29 cellular contexts compared by ENCODE assay signal in the genomic region with DNA sequence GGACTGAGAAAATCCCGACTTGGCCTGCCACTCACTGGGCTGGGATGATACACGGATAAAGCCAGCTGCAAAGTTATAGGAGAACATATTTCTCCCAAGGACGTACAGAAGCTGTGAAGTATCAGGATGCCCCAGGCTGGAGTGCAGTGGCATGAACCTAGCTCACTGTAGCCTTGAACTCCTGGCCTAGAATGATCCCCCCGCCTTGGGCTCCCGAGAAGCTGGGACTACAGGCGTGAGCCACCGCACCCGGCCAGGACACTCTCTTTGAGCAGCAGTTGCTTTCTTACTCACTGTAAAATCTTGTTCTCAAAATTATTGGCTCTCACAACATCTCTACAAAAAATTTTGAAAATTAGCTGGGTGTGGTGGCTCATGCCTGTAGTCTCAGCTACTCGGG. TPM values are rescaled to one million over a fixed set of nuclear protein-coding genes. Genes with fewer than 3 reads are reported as not detected.
"Had no signal": no experiment of that assay in that cellular context is flagged by ENCODE, and none has a peak within 500 bp of the region (broad histone marks: within the 10 kb centered on the region; RNA-seq: fewer than 3 reads in every experiment).

No MANE protein-coding gene starts in this region.

- H3K4me3 Mint-ChIP-seq: activated CD4-positive, alpha-beta memory T cell treated with anti-CD3 and anti-CD28 coated beads for 36 hours; activated naive CD4-positive, alpha-beta T cell treated with anti-CD3 and anti-CD28 coated beads, Interleukin-2, amount 50 U/mL, for 24 hours; activated T-cell treated with anti-CD3 and anti-CD28 coated beads, Interleukin-2, amount 50 U/mL, for 24 hours; activated T-helper 1 cell treated with anti-CD3 and anti-CD28 coated beads, Interleukin-12 subunit alpha, Interleukin-12 subunit beta, Interleukin-2, Interleukin-4 antibody, amounts not matched to agents 30 ng/mL and 10 ng/mL and 1 ng/mL, durations not matched to agents 14 hours and 24 hours and 36 hours had no signal

- H3K4me1 ChIP-seq: breast epithelium, SJCRH30 had no signal

- H3K4me3 ChIP-seq: breast epithelium, MG63, SJCRH30 had no signal

- H3K27me3 ChIP-seq: breast epithelium, MG63, SJCRH30 had no signal

- H3K27ac Mint-ChIP-seq: activated CD4-positive, alpha-beta memory T cell treated with anti-CD3 and anti-CD28 coated beads for 36 hours; activated naive CD4-positive, alpha-beta T cell treated with anti-CD3 and anti-CD28 coated beads, Interleukin-2, amount 50 U/mL, for 24 hours; activated T-cell treated with anti-CD3 and anti-CD28 coated beads, Interleukin-2, amount 50 U/mL, for 24 hours; activated T-helper 1 cell treated with anti-CD3 and anti-CD28 coated beads, Interleukin-12 subunit alpha, Interleukin-12 subunit beta, Interleukin-2, Interleukin-4 antibody, amounts not matched to agents 30 ng/mL and 10 ng/mL and 1 ng/mL, durations not matched to agents 14 hours and 24 hours and 36 hours had no signal

- H3K4me1 Mint-ChIP-seq: activated naive CD4-positive, alpha-beta T cell treated with anti-CD3 and anti-CD28 coated beads, Interleukin-2, amount 50 U/mL, for 24 hours had no signal

- DNase-seq: activated CD4-positive, alpha-beta memory T cell treated with anti-CD3 and anti-CD28 coated beads for 36 hours; activated CD4-positive, alpha-beta T cell treated with anti-CD3 and anti-CD28 coated beads for 48 hours; activated CD4-positive, CD25-positive, alpha-beta regulatory T cell treated with anti-CD3 and anti-CD28 coated beads, Interleukin-2, amount 50 U/mL, for 72 hours; activated effector memory CD4-positive, alpha-beta T cell treated with Interleukin-2 at 50 U/mL for 16 hours; activated naive CD4-positive, alpha-beta T cell; activated T-cell treated with anti-CD3 and anti-CD28 coated beads, Interleukin-2, amount 50 U/mL, for 24 hours; aorta; IMR-90; MG63; MV-4-11; NCI-H1092 treated with DMSO at 0.1 percent for 48 hours; NCI-H1436; NCI-H1694 treated with DMSO at 0.1 percent for 48 hours; NCI-H2029 treated with DMSO at 0.1 percent for 48 hours; NCI-H345; NCI-H510A; NCI-H526 treated with DMSO at 0.1 percent for 48 hours; NCI-H82; SJCRH30; SK-N-SH; T-helper 1 cell had no signal

- H3K9me3 ChIP-seq: breast epithelium, MG63, SJCRH30, SK-N-SH had no signal

- H3K9me3 Mint-ChIP-seq: activated CD4-positive, alpha-beta memory T cell treated with anti-CD3 and anti-CD28 coated beads for 36 hours; activated naive CD4-positive, alpha-beta T cell treated with anti-CD3 and anti-CD28 coated beads, Interleukin-2, amount 50 U/mL, for 24 hours; activated T-cell treated with anti-CD3 and anti-CD28 coated beads, Interleukin-2, amount 50 U/mL, for 24 hours; activated T-helper 1 cell treated with anti-CD3 and anti-CD28 coated beads, Interleukin-12 subunit alpha, Interleukin-12 subunit beta, Interleukin-2, Interleukin-4 antibody, amounts not matched to agents 30 ng/mL and 10 ng/mL and 1 ng/mL, durations not matched to agents 14 hours and 24 hours and 36 hours had no signal

- H3K27ac ChIP-seq: breast epithelium, KMS-11, SJCRH30 had no signal

- H3K27me3 Mint-ChIP-seq: activated CD4-positive, alpha-beta memory T cell treated with anti-CD3 and anti-CD28 coated beads for 36 hours; activated naive CD4-positive, alpha-beta T cell treated with anti-CD3 and anti-CD28 coated beads, Interleukin-2, amount 50 U/mL, for 24 hours; activated T-cell treated with anti-CD3 and anti-CD28 coated beads, Interleukin-2, amount 50 U/mL, for 24 hours had no signal

- H3K36me3 ChIP-seq: MG63, SJCRH30 had no signal

RNA-seq across cellular contexts. Expression of gene CLEC2L, which starts 50.4 kb away (rescaled TPM):
- total RNA-seq: activated CD4-positive, alpha-beta memory T cell treated with anti-CD3 and anti-CD28 coated beads for 36 hours; activated CD8-positive, alpha-beta memory T cell treated with anti-CD3 and anti-CD28 coated beads for 36 hours; activated T-helper 1 cell treated with anti-CD3 and anti-CD28 coated beads, Interleukin-12 subunit alpha, Interleukin-12 subunit beta, Interleukin-2, Interleukin-4 antibody, amounts not matched to agents 30 ng/mL and 10 ng/mL and 1 ng/mL, durations not matched to agents 14 hours and 24 hours and 36 hours; aorta; breast epithelium; IMR-90; OCI-LY7; RPMI7951; SJCRH30; T-helper 2 cell treated with Interferon-gamma antibody and Interleukin-4, amounts not matched to agents 100 ng/mL and 5 ng/mL, for 36 hours had no signal
- polyA plus RNA-seq: aorta, IMR-90, SK-N-SH had no signal
